In genomic region chr13:106008540-106008939, GRCh38 we compare ENCODE assay signal across 26 cellular contexts.
A peak's percentile ranks its signal among the peaks of the same experiment; 100 is the strongest.
DNase-seq lines count a peak whose midpoint lies in the region; ATAC-seq, FAIRE-seq and TF ChIP-seq lines count a peak whose summit lies in the region.
"Had no signal": no experiment of that assay in that cellular context is flagged by ENCODE, and none has a peak within 500 bp of the region (broad histone marks: within the 10 kb centered on the region; RNA-seq: fewer than 3 reads in every experiment).

No MANE protein-coding gene starts in this region.

- H3K9me3 ChIP-seq in A549 = no peaks in the 10 kb centered on the region
- H3K9me3 ChIP-seq in mucosa of descending colon = no peaks in the 10 kb centered on the region
- no peaks in the 10 kb centered on the region for H3K9me3 ChIP-seq in small intestine (ENCODE audit: control insufficient read depth, low read depth)
- H3K9me3 ChIP-seq: BE2C, BLaER1 had no signal

- no peak overlapping the region for H3K27ac ChIP-seq in A549
- H3K27ac ChIP-seq in small intestine (ENCODE audit: low read depth in 1 of 2, low read length in 1 of 2) = no peak overlapping the region
- H3K27ac ChIP-seq: 22Rv1, BLaER1 had no signal

- POLR2A ChIA-PET in A549 (lab: Yijun Ruan, JAX) = no interaction called here

- H3K36me3 ChIP-seq in mucosa of descending colon (ENCODE audit: low read depth) (no peaks in the 10 kb centered on the region), small intestine (ENCODE audit: control insufficient read depth in 2 of 2, insufficient read depth in 2 of 2, low read length in 2 of 2) (no peaks in the 10 kb centered on the region)
- H3K36me3 ChIP-seq: BE2C, BLaER1 had no signal

- ATAC-seq in A549 (no peak), mucosa of descending colon (peak; percentile 51), GM19455 (IDR thresholded peaks at IDR 0.05; ENCODE audit: unreplicated experiment) (no peak)
- ATAC-seq: GM12878 had no signal

- FAIRE-seq in A549 (lab: Jason Lieb, UNC) (no peak), small intestine (lab: Jason Lieb, UNC) (peak; percentile 39)
- FAIRE-seq: GM12878, GM12892, GM18507 had no signal

- intact Hi-C loops in mucosa of descending colon (cut with DNase I, micrococcal nuclease) = no loop called here

- CTCF ChIA-PET in A549 (lab: Yijun Ruan, JAX) = no interaction called here

- no peak for TF ChIP-seq POLR2A in A549 (IDR thresholded peaks at IDR 0.05; ENCODE audit: low read length)

- H3K4me1 ChIP-seq in A549 = peaks cover 6% of the 10 kb centered on the region; the same call in 1 of the 3 replicates
- no peaks in the 10 kb centered on the region for H3K4me1 ChIP-seq in mucosa of descending colon (ENCODE audit: low read depth)
- no peaks in the 10 kb centered on the region for H3K4me1 ChIP-seq in small intestine (ENCODE audit: control insufficient read depth in 2 of 2, insufficient read depth in 1 of 2, low read depth in 1 of 2, low read length in 1 of 2)
- H3K4me1 ChIP-seq: BE2C, BLaER1 had no signal

- no peak for TF ChIP-seq RAD21 in A549 (conservative IDR thresholded peaks at IDR 0.05 in 1 of 2, IDR thresholded peaks at IDR 0.05 in 1 of 2)

- TF ChIP-seq CTCF in A549 (IDR thresholded peaks at IDR 0.05) = no peak
- no peak for TF ChIP-seq CTCF in mucosa of descending colon (IDR thresholded peaks at IDR 0.05)

- TF ChIP-seq EP300 in A549 (IDR thresholded peaks at IDR 0.05) = no peak

- H3K27me3 ChIP-seq in small intestine (ENCODE audit: control insufficient read depth in 2 of 2, insufficient read depth in 2 of 2, low read length in 2 of 2) = no peaks in the 10 kb centered on the region
- H3K27me3 ChIP-seq: BE2C, BLaER1 had no signal

- H3K4me2 ChIP-seq in A549 = peak overlapping the region; percentile 33; the same call in 1 of the 3 replicates
- H3K4me2 ChIP-seq: BLaER1 had no signal

- H3K4me3 ChIP-seq in A549 (no peak overlapping the region), mucosa of descending colon (no peak overlapping the region), small intestine (ENCODE audit: low read depth in 1 of 2, low read length in 2 of 2) (no peak overlapping the region)
- H3K4me3 ChIP-seq: BLaER1, GM12878 had no signal

- DNase-seq in A549 (ENCODE audit: low read depth in 1 of 2, low spot score in 1 of 2) (no peak), RPMI7951 (ENCODE audit: low read depth) (peak; percentile 14), mucosa of descending colon (no peak), small intestine (peak; percentile 77), HuH-7 (ENCODE audit: low spot score) (no peak)
- no peak for DNase-seq in stimulated activated naive CD4-positive, alpha-beta T cell (lab: John Stamatoyannopoulos, UW)
- DNase-seq: ACHN; BE2C; C1 segment of cervical spinal cord; CD4-positive, alpha-beta memory T cell; CD4-positive, CD25-positive, alpha-beta regulatory T cell; CD8-positive, alpha-beta memory T cell; COR-L47; DMS 273 treated with DMSO at 0.1 percent for 48 hours; DMS153; DMS53; DMS79; DND-41; EL; GDM1 had no signal

TF ChIP-seq in A549, 52 proteins besides CTCF, POLR2A, EP300 and RAD21:
- TF ChIP-seq MAZ (IDR thresholded peaks at IDR 0.05; ENCODE audit: borderline replicate concordance, low read depth, low read length) (no peak), HEYL (CRISPR knock-in tag; IDR thresholded peaks at IDR 0.05) (no peak), GATA3 (IDR thresholded peaks at IDR 0.05; ENCODE audit: borderline replicate concordance) (no peak), MAFK (IDR thresholded peaks at IDR 0.05; ENCODE audit: partially characterized antibody) (no peak), CBX8 (IDR thresholded peaks at IDR 0.05) (no peak), ZNF302 (CRISPR knock-in tag; IDR thresholded peaks at IDR 0.05) (no peak), ZFP36 (IDR thresholded peaks at IDR 0.05; ENCODE audit: borderline replicate concordance, partially characterized antibody) (no peak), EHMT2 (IDR thresholded peaks at IDR 0.05; ENCODE audit: low read depth) (no peak), BCL3 (IDR thresholded peaks at IDR 0.05) (no peak), SMC3 (IDR thresholded peaks at IDR 0.05) (no peak), HDAC2 (IDR thresholded peaks at IDR 0.05) (no peak), CHD4 (IDR thresholded peaks at IDR 0.05; ENCODE audit: borderline replicate concordance) (no peak)

Comparison
In these comparisons a context has a peak if more than half of its experiments do, and no peak if none do; other contexts are left out.
1. DNase-seq: peak in RPMI7951 (single experiment) and small intestine (single experiment); none in A549 (0 of 2), mucosa of descending colon (0 of 3), HuH-7 (single experiment) and stimulated activated naive CD4-positive, alpha-beta T cell (0 of 6).